ENCODE assay signal across 14 cellular contexts in genomic region chr7:112143567-112143966, GRCh38.
A peak's percentile ranks its signal among the peaks of the same experiment; 100 is the strongest.
DNase-seq lines count a peak whose midpoint lies in the region; ATAC-seq and TF ChIP-seq lines count a peak whose summit lies in the region.
"Had no signal": no experiment of that assay in that cellular context is flagged by ENCODE, and none has a peak within 500 bp of the region (broad histone marks: within the 10 kb centered on the region; RNA-seq: fewer than 3 reads in every experiment).

No MANE protein-coding gene starts in this region.

- H3K9me3 ChIP-seq in heart right ventricle, result no peaks in the 10 kb centered on the region
- no peaks in the 10 kb centered on the region for H3K9me3 ChIP-seq in naive thymus-derived CD4-positive, alpha-beta T cell (ENCODE audit: control insufficient read depth in 2 of 3, low read length in 3 of 3)
- H3K9me3 ChIP-seq: right lobe of liver had no signal

- ATAC-seq in heart right ventricle (peak in 7 of 8 donors; percentile 30 to 78 (median 63)), HG02759 (IDR thresholded peaks at IDR 0.05; ENCODE audit: unreplicated experiment) (no peak)
- ATAC-seq in naive thymus-derived CD4-positive, alpha-beta T cell, result no peak

- DNase-seq in HCEC 1CT, result peak; percentile 85
- peak; percentile 91 for DNase-seq in astrocyte of the spinal cord (ENCODE audit: low read depth, low spot score)
- DNase-seq in heart right ventricle, result no peak
- peak; percentile 26 for DNase-seq in superior temporal gyrus (ENCODE audit: extremely low spot score)
- no peak for DNase-seq in naive thymus-derived CD4-positive, alpha-beta T cell
- DNase-seq in GM13977 (ENCODE audit: low spot score), result no peak
- DNase-seq: activated CD4-positive, alpha-beta T cell treated with anti-CD3 and anti-CD28 coated beads, Interleukin-2, amount 50 U/mL, for 48 hours; Calu3; naive B cell; NCI-H2081 treated with DMSO at 0.1 percent for 48 hours; NCI-H82 had no signal

- H3K27me3 Mint-ChIP-seq in naive thymus-derived CD4-positive, alpha-beta T cell, result peaks cover 0 to 17% (median 8%) of the 10 kb centered on the region in 5 donors

- in situ Hi-C loops in astrocyte of the spinal cord (cut with HindIII; ENCODE audit: low sequenced_read_pairs), result no loop called here
- in situ Hi-C loops in GM13977 (cut with MboI; ENCODE audit: low pct_unique_long_range_greater_than_20kb, low sequenced_read_pairs, unreplicated experiment), result no loop called here

- CTCF ChIA-PET in naive thymus-derived CD4-positive, alpha-beta T cell (lab: Charles Lee), result no interaction called here

- POLR2A ChIA-PET in naive thymus-derived CD4-positive, alpha-beta T cell (lab: Charles Lee), result no interaction called here

- H3K36me3 Mint-ChIP-seq in naive thymus-derived CD4-positive, alpha-beta T cell, result no peaks in the 10 kb centered on the region
- H3K36me3 Mint-ChIP-seq: naive B cell had no signal

- peaks cover 0 to 1% (median 0%) of the 10 kb centered on the region in 11 donors for H3K9me3 Mint-ChIP-seq in naive thymus-derived CD4-positive, alpha-beta T cell
- H3K9me3 Mint-ChIP-seq: activated T-helper 2 cell treated with anti-CD3 and anti-CD28 coated beads, Interferon-gamma antibody, Interleukin-2, Interleukin-4, amounts not matched to agents 10 μg/mL and 5 μg/mL and 100 μg/mL, durations not matched to agents 14 hours and 24 hours and 36 hours had no signal

- H3K4me3 ChIP-seq in astrocyte of the spinal cord (ENCODE audit: low read depth, low read length), result no peak overlapping the region
- no peak overlapping the region for H3K4me3 ChIP-seq in heart right ventricle
- H3K4me3 ChIP-seq in naive thymus-derived CD4-positive, alpha-beta T cell (ENCODE audit: low read length), result no peak overlapping the region
- H3K4me3 ChIP-seq: right lobe of liver had no signal

- peak overlapping the region in 1 of 10 donors; percentile 37 for H3K27ac ChIP-seq in heart right ventricle
- H3K27ac ChIP-seq in naive thymus-derived CD4-positive, alpha-beta T cell (ENCODE audit: low read depth, low read length), result no peak overlapping the region

- WGBS in heart right ventricle, 2 donors, result 59 to 67% methylated on average over 4 of the region's 4 CpGs

- H3K4me3 Mint-ChIP-seq in naive thymus-derived CD4-positive, alpha-beta T cell, result no peak overlapping the region
- H3K4me3 Mint-ChIP-seq: naive B cell had no signal

- TF ChIP-seq CTCF in astrocyte of the spinal cord (IDR thresholded peaks at IDR 0.05; ENCODE audit: low read depth, low read length) (no peak), heart right ventricle (IDR thresholded peaks at IDR 0.05) (no peak), GM13977 (IDR thresholded peaks at IDR 0.05; ENCODE audit: extremely low read depth, insufficient read depth, missing control alignments) (no peak)

- no peaks in the 10 kb centered on the region for H3K4me1 Mint-ChIP-seq in naive thymus-derived CD4-positive, alpha-beta T cell
- H3K4me1 Mint-ChIP-seq: naive B cell had no signal

- intact Hi-C loops in heart right ventricle (cut with DNase I), result loop anchor here in 1 of 10 donors (5.0 kb wide), 1 partner anchor 59 kb away; no protein-coding TSS in a partner anchor
- intact Hi-C loops in naive thymus-derived CD4-positive, alpha-beta T cell (cut with micrococcal nuclease), result no loop called here

- no peaks in the 10 kb centered on the region for H3K36me3 ChIP-seq in heart right ventricle
- no peaks in the 10 kb centered on the region for H3K36me3 ChIP-seq in naive thymus-derived CD4-positive, alpha-beta T cell (ENCODE audit: control insufficient read depth in 2 of 3, insufficient read depth in 3 of 3, low read length in 3 of 3)
- H3K36me3 ChIP-seq: right lobe of liver had no signal

- peaks cover 8 to 56% (median 21%) of the 10 kb centered on the region in 9 donors for H3K4me1 ChIP-seq in heart right ventricle
- no peaks in the 10 kb centered on the region for H3K4me1 ChIP-seq in naive thymus-derived CD4-positive, alpha-beta T cell (ENCODE audit: control insufficient read depth in 2 of 2, insufficient read depth in 2 of 2, low read length in 2 of 2)

- no peaks in the 10 kb centered on the region for H3K27me3 ChIP-seq in heart right ventricle
- peaks cover 0 to 5% of the 10 kb centered on the region in 2 donors for H3K27me3 ChIP-seq in naive thymus-derived CD4-positive, alpha-beta T cell (ENCODE audit: control insufficient read depth in 2 of 2, insufficient read depth in 2 of 2, low read length in 2 of 2)
- H3K27me3 ChIP-seq: right lobe of liver had no signal

- H3K27ac Mint-ChIP-seq in naive thymus-derived CD4-positive, alpha-beta T cell, result no peak overlapping the region
- H3K27ac Mint-ChIP-seq: activated T-helper 2 cell treated with anti-CD3 and anti-CD28 coated beads, Interferon-gamma antibody, Interleukin-2, Interleukin-4, amounts not matched to agents 10 μg/mL and 5 μg/mL and 100 μg/mL, durations not matched to agents 14 hours and 24 hours and 36 hours had no signal

Comparison
In these comparisons a context has a peak if more than half of its experiments do, and no peak if none do; other contexts are left out.
1. DNase-seq: peak in HCEC 1CT (single experiment), astrocyte of the spinal cord (single experiment) and superior temporal gyrus (single experiment); none in heart right ventricle (0 of 2), naive thymus-derived CD4-positive, alpha-beta T cell (0 of 9) and GM13977 (single experiment).
2. ATAC-seq: peak in heart right ventricle (7 of 8); none in HG02759 (single experiment) and naive thymus-derived CD4-positive, alpha-beta T cell (single experiment).